9 cellular contexts compared by ENCODE assay signal in the genomic region with DNA sequence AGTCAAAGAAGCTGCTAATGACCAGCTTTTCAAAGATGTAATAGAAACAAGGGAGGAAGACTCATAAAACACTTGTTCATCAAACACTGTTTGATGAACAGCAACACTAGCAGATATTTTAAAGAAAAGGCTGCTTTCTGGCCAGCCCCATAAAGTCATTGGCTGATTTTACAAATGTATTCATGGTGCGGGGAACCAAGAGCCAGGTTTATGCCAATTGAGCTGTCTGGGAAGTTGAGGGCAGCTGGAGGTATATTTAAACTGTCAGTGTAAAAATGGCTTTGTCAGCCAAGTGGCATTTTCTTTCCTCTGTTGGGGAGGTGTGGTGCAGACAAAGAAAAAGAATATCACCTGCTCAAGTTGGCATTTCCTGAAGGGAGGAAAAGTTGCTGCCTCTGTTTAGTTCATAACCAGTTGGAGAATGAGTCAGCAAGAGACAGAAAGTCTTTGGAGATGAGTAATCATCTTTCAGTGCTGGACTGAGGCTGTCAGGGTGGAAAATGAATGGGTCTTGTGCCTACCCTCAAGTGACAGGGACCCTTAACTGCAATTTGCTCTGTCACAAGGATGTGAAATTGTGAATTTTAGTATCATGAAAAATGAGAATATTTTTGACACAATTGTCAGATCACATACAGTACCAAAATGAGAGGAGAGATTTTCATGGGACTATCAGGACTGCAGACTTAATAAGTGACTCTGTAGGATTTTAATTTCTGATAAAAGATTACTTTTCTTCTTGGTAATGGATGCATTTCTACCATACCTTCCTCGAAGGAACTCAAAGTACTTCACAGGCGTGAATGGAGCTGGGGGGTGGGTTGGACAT.
DNase-seq lines count a peak whose midpoint lies in the region; ATAC-seq and TF ChIP-seq lines count a peak whose summit lies in the region.
"Had no signal": no experiment of that assay in that cellular context is flagged by ENCODE, and none has a peak within 500 bp of the region (broad histone marks: within the 10 kb centered on the region; RNA-seq: fewer than 3 reads in every experiment).

No MANE protein-coding gene starts in this region.

- H3K4me3 Mint-ChIP-seq in HFFc6, result no peak overlapping the region

- H3K27ac Mint-ChIP-seq in HFFc6, result peak overlapping the region; percentile 59; the same call in 1 of the 2 replicates

- peak; percentile 94 for DNase-seq in ELR (ENCODE audit: low read depth)
- peak; percentile 49 for DNase-seq in HFFc6
- DNase-seq in OCI-M1 (lab: John Stamatoyannopoulos, UW), result peak; percentile 42
- peak; percentile 46 for DNase-seq in fibroblast of villous mesenchyme (ENCODE audit: low read depth)
- no peak for DNase-seq in NCI-H2227 (lab: John Stamatoyannopoulos, UW; ENCODE audit: unreplicated experiment)
- DNase-seq in NCI-H1694 treated with DMSO at 0.1 percent for 48 hours (lab: John Stamatoyannopoulos, UW), result no peak
- DNase-seq in DMS114 treated with DMSO at 0.1 percent for 48 hours (lab: John Stamatoyannopoulos, UW; ENCODE audit: unreplicated experiment), result no peak

- H3K9me3 Mint-ChIP-seq in HFFc6, result no peaks in the 10 kb centered on the region

- no peaks in the 10 kb centered on the region for H3K36me3 Mint-ChIP-seq in HFFc6 (ENCODE audit: low read depth)

- TF ChIP-seq CTCF in HFFc6 (IDR thresholded peaks at IDR 0.05) (no peak), fibroblast of villous mesenchyme (IDR thresholded peaks at IDR 0.05; ENCODE audit: insufficient read depth, low read depth, low read length) (no peak)

- no peak for ATAC-seq in HG02840 (IDR thresholded peaks at IDR 0.05; ENCODE audit: low FRiP score, unreplicated experiment)

- H3K27me3 Mint-ChIP-seq in HFFc6 (ENCODE audit: insufficient read depth), result no peaks in the 10 kb centered on the region; the same call in 1 of the 2 replicates

- peaks cover 26% of the 10 kb centered on the region for H3K4me1 Mint-ChIP-seq in HFFc6 (ENCODE audit: low read depth)

- no peak overlapping the region for H3K4me3 ChIP-seq in fibroblast of villous mesenchyme (ENCODE audit: low read depth, low read length)
- H3K4me3 ChIP-seq: thoracic aorta had no signal

Comparison
In these comparisons a context has a peak if more than half of its experiments do, and no peak if none do; other contexts are left out.
1. DNase-seq: peak in ELR (single experiment), HFFc6 (single experiment), OCI-M1 (single experiment) and fibroblast of villous mesenchyme (single experiment); none in NCI-H2227 (single experiment), NCI-H1694 treated with DMSO at 0.1 percent for 48 hours (single experiment) and DMS114 treated with DMSO at 0.1 percent for 48 hours (single experiment).